ENCODE assay signal across 26 cellular contexts in genomic region chrX:39871648-39872047, GRCh38.
"Had no signal": no experiment of that assay in that cellular context is flagged by ENCODE, and none has a peak within 500 bp of the region (broad histone marks: within the 10 kb centered on the region; RNA-seq: fewer than 3 reads in every experiment).

No MANE protein-coding gene starts in this region.

- ATAC-seq: esophagus mucosa, SK-N-SH treated with all-trans-retinoic acid at 6 μM for 48 hours, upper lobe of right lung had no signal

- FAIRE-seq: colon had no signal

- DNase-seq: activated CD4-positive, alpha-beta T cell treated with anti-CD3 and anti-CD28 coated beads for 48 hours; activated CD8-positive, alpha-beta memory T cell treated with anti-CD3 and anti-CD28 coated beads, Interleukin-2, amount 50 U/mL, for 48 hours; activated gamma-delta T cell; activated naive CD4-positive, alpha-beta T cell treated with anti-CD3 and anti-CD28 coated beads, Interleukin-2, amount 50 U/mL, for 16 hours; activated T-cell treated with anti-CD3 and anti-CD28 coated beads, Interleukin-2, amount 50 U/mL, for 48 hours; adrenal gland; brain microvascular endothelial cell; effector memory CD4-positive, alpha-beta T cell; foreskin melanocyte; immature natural killer cell; kidney glomerular epithelial cell; posterior cingulate gyrus; sigmoid colon; stimulated activated CD4-positive, alpha-beta T cell treated with anti-CD3 and anti-CD28 coated beads, Interleukin-2, amount 100 ng/mL, for 48 hours; stimulated activated CD8-positive, alpha-beta memory T cell treated with anti-CD3 and anti-CD28 coated beads, Interleukin-4, amount 100 ng/mL, for 48 hours; stimulated activated naive CD4-positive, alpha-beta T cell; thyroid gland; upper lobe of right lung had no signal

- H3K4me3 Mint-ChIP-seq: memory B cell had no signal

- H3K4me3 ChIP-seq: adrenal gland, ascending aorta, hepatocyte, sigmoid colon, smooth muscle cell, thyroid gland, upper lobe of right lung had no signal

- H3K4me1 Mint-ChIP-seq: memory B cell had no signal

- H3K36me3 Mint-ChIP-seq: immature natural killer cell, memory B cell had no signal

- H3K27ac Mint-ChIP-seq: memory B cell had no signal

- H3K36me3 ChIP-seq: adrenal gland, ascending aorta, brain microvascular endothelial cell, sigmoid colon, thyroid gland, upper lobe of right lung had no signal

- H3K27me3 ChIP-seq: ascending aorta, brain microvascular endothelial cell, hepatocyte, sigmoid colon, thyroid gland, upper lobe of right lung had no signal

- H3K27me3 Mint-ChIP-seq: central memory CD8-positive, alpha-beta T cell had no signal

- H3K9me3 Mint-ChIP-seq: central memory CD8-positive, alpha-beta T cell; memory B cell had no signal
